In genomic region chr13:45055902-45056648, GRCh38 we compare ENCODE assay signal across 8 cellular contexts.
DNase-seq lines count a peak whose midpoint lies in the region; ATAC-seq and TF ChIP-seq lines count a peak whose summit lies in the region.

No MANE protein-coding gene starts in this region.

- no peak for TF ChIP-seq POLR2A in heart left ventricle (IDR thresholded peaks at IDR 0.05)
- TF ChIP-seq POLR2A in transverse colon (IDR thresholded peaks at IDR 0.05) = no peak

- TF ChIP-seq CTCF in right atrium auricular region (IDR thresholded peaks at IDR 0.05) (no peak), heart left ventricle (IDR thresholded peaks at IDR 0.05) (no peak), transverse colon (IDR thresholded peaks at IDR 0.05) (no peak)

- H3K4me3 ChIP-seq in right atrium auricular region (no peak overlapping the region), heart left ventricle (peak overlapping the region in 1 of 12 donors; percentile 0), transverse colon (no peak overlapping the region)

- 43 to 65% (median 47%) methylated on average over 7 of the region's 7 CpGs for WGBS in heart left ventricle, 4 donors
- 38 to 47% methylated on average over 5 to 7 of the region's 7 CpGs for WGBS in transverse colon (ENCODE audit: low coverage in 1 of 2), 2 donors

- peak overlapping the region in 1 of 2 donors; percentile 6 for H3K27ac ChIP-seq in right atrium auricular region
- H3K27ac ChIP-seq in heart left ventricle = peak overlapping the region in 7 of 12 donors; percentile 29 to 69 (median 38)
- peak overlapping the region; percentile 60 to 81 (median 72) for H3K27ac ChIP-seq in transverse colon

- DNase-seq in Right ventricle myocardium inferior (ENCODE audit: missing footprints) (no peak), right atrium auricular region (ENCODE audit: low spot score) (no peak), heart left ventricle (no peak), transverse colon (peak; percentile 11), OCI-M1 (lab: John Stamatoyannopoulos, UW) (no peak)
- DNase-seq in activated T-cell treated with anti-CD3 and anti-CD28 coated beads, Interleukin-2, amount 50 U/mL, for 72 hours = peak in 1 of 2 donors; percentile 12

- no peak for TF ChIP-seq EP300 in transverse colon (IDR thresholded peaks at IDR 0.05; ENCODE audit: low read depth)

- H3K4me3 Mint-ChIP-seq in activated T-cell treated with anti-CD3 and anti-CD28 coated beads, Interleukin-2, amount 50 U/mL, for 72 hours = peak overlapping the region; percentile 25 to 68

- H3K4me1 ChIP-seq in right atrium auricular region (peaks cover 0 to 17% of the 10 kb centered on the region in 2 donors), heart left ventricle (peaks cover 0 to 16% (median 2%) of the 10 kb centered on the region in 12 donors), transverse colon (peaks cover 6 to 22% (median 20%) of the 10 kb centered on the region in 4 donors)

- H3K27ac Mint-ChIP-seq in activated T-cell treated with anti-CD3 and anti-CD28 coated beads, Interleukin-2, amount 50 U/mL, for 72 hours = no peak overlapping the region

- peaks cover 37% of the 10 kb centered on the region for H3K4me1 Mint-ChIP-seq in activated T-cell treated with anti-CD3 and anti-CD28 coated beads, Interleukin-2, amount 50 U/mL, for 72 hours (ENCODE audit: low read depth)

- intact Hi-C loops in Right ventricle myocardium inferior (cut with DNase I) (no loop called here), heart left ventricle (cut with DNase I) (no loop called here), transverse colon (cut with DNase I; ENCODE audit: low total_unique reads) (no loop called here)

- in situ Hi-C loops in transverse colon (cut with MboI; ENCODE audit: low pct_ligation_motif_present in 1 of 4, low pct_unique_long_range_greater_than_20kb in 1 of 4, low sequenced_read_pairs in 3 of 4) = no loop called here

- peaks cover 84% of the 10 kb centered on the region for H3K27me3 Mint-ChIP-seq in activated T-cell treated with anti-CD3 and anti-CD28 coated beads, Interleukin-2, amount 50 U/mL, for 72 hours (ENCODE audit: low read depth)

- no peaks in the 10 kb centered on the region for H3K27me3 ChIP-seq in right atrium auricular region
- no peaks in the 10 kb centered on the region for H3K27me3 ChIP-seq in heart left ventricle
- H3K27me3 ChIP-seq in transverse colon = no peaks in the 10 kb centered on the region

- peaks cover 0 to 2% of the 10 kb centered on the region in 2 donors for H3K36me3 Mint-ChIP-seq in activated T-cell treated with anti-CD3 and anti-CD28 coated beads, Interleukin-2, amount 50 U/mL, for 72 hours (ENCODE audit: insufficient read depth in 2 of 2)

- H3K9me3 ChIP-seq in right atrium auricular region = no peaks in the 10 kb centered on the region
- no peaks in the 10 kb centered on the region for H3K9me3 ChIP-seq in heart left ventricle
- no peaks in the 10 kb centered on the region for H3K9me3 ChIP-seq in transverse colon

- ATAC-seq in Right ventricle myocardium inferior = peak; percentile 39
- ATAC-seq in activated T-cell treated with anti-CD3 and anti-CD28 coated beads, Interleukin-2, amount 50 U/mL, for 72 hours (replicated peaks in 1 of 2) = peak; percentile 49 to 52
- ATAC-seq in heart left ventricle = peak in 3 of 4 donors; percentile 17 to 56 (median 47)
- ATAC-seq in GM19324 (IDR thresholded peaks at IDR 0.05; ENCODE audit: low FRiP score, unreplicated experiment) = no peak
- no peak for ATAC-seq in GM21447 (IDR thresholded peaks at IDR 0.05; ENCODE audit: unreplicated experiment)

- H3K36me3 ChIP-seq in right atrium auricular region = no peaks in the 10 kb centered on the region
- H3K36me3 ChIP-seq in heart left ventricle = no peaks in the 10 kb centered on the region
- no peaks in the 10 kb centered on the region for H3K36me3 ChIP-seq in transverse colon

- no peaks in the 10 kb centered on the region for H3K9me3 Mint-ChIP-seq in activated T-cell treated with anti-CD3 and anti-CD28 coated beads, Interleukin-2, amount 50 U/mL, for 72 hours

Comparison
In these comparisons a context has a peak if more than half of its experiments do, and no peak if none do; other contexts are left out.
1. ATAC-seq: peak in Right ventricle myocardium inferior (single experiment), activated T-cell treated with anti-CD3 and anti-CD28 coated beads, Interleukin-2, amount 50 U/mL, for 72 hours (2 of 2) and heart left ventricle (3 of 4); none in GM19324 (single experiment) and GM21447 (single experiment).